In the genomic region with DNA sequence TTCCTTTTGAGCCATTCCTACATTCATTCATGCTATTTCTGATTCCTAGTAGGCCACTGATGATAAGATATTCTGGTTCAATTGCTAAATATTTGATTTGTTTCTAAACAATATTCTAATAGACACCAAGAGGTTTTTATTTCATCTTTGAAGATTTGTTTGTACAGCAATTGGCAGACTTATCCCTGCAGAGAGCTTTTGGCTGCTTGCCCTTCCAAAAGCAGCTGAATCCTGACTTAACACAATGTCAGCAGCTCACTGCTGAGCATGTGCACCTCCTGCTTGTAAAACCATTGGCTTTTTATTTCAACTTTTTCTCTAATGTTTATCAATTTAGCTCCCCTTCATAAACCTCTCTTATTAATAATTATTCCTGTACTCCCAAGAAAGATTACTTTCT, we compare ENCODE assay signal across 16 cellular contexts. TPM values are rescaled to one million over a fixed set of nuclear protein-coding genes. Genes with fewer than 3 reads are reported as not detected.
A peak's percentile ranks its signal among the peaks of the same experiment; 100 is the strongest.
DNase-seq lines count a peak whose midpoint lies in the region; ATAC-seq, FAIRE-seq and TF ChIP-seq lines count a peak whose summit lies in the region.
"Had no signal": no experiment of that assay in that cellular context is flagged by ENCODE, and none has a peak within 500 bp of the region (broad histone marks: within the 10 kb centered on the region; RNA-seq: fewer than 3 reads in every experiment).

No MANE protein-coding gene starts in this region.

- H3K9ac ChIP-seq in kidney (ENCODE audit: low read length in 2 of 2), result no peak overlapping the region

- no peaks in the 10 kb centered on the region for H3K36me3 ChIP-seq in right atrium auricular region
- no peaks in the 10 kb centered on the region for H3K36me3 ChIP-seq in left ventricle myocardium inferior
- no peaks in the 10 kb centered on the region for H3K36me3 ChIP-seq in thyroid gland
- H3K36me3 ChIP-seq in BE2C, result no peaks in the 10 kb centered on the region
- H3K36me3 ChIP-seq in naive thymus-derived CD4-positive, alpha-beta T cell (ENCODE audit: control insufficient read depth in 2 of 3, insufficient read depth in 3 of 3, low read length in 3 of 3), result no peaks in the 10 kb centered on the region
- H3K36me3 ChIP-seq in kidney (ENCODE audit: control insufficient read depth in 1 of 2, insufficient read depth in 2 of 2, low read length in 2 of 2), result no peaks in the 10 kb centered on the region
- H3K36me3 ChIP-seq: breast epithelium, esophagus muscularis mucosa, pancreas, thoracic aorta had no signal

- no peak overlapping the region for H3K27ac Mint-ChIP-seq in naive thymus-derived CD4-positive, alpha-beta T cell

- DNase-seq in Right ventricle myocardium superior (peak; percentile 42), right atrium auricular region (ENCODE audit: low spot score) (no peak), SK-MEL-5 (ENCODE audit: low read depth, low spot score) (peak; percentile 5), left ventricle myocardium inferior (peak; percentile 19), thyroid gland (peak; percentile 69 to 82), BE2C (no peak), kidney (no peak)
- DNase-seq in naive thymus-derived CD4-positive, alpha-beta T cell, result no peak
- DNase-seq: activated T-cell treated with anti-CD3 and anti-CD28 coated beads, Interleukin-2, amount 50 U/mL, for 1 hour; GF-D8; RPMI8226 had no signal

- H3K4me3 ChIP-seq in right atrium auricular region, result no peak overlapping the region
- H3K4me3 ChIP-seq in left ventricle myocardium inferior, result no peak overlapping the region
- no peak overlapping the region for H3K4me3 ChIP-seq in thyroid gland (replicated peaks in 1 of 3)
- no peak overlapping the region for H3K4me3 ChIP-seq in BE2C (ENCODE audit: low read depth, low read length)
- H3K4me3 ChIP-seq in naive thymus-derived CD4-positive, alpha-beta T cell (ENCODE audit: low read length), result no peak overlapping the region
- no peak overlapping the region for H3K4me3 ChIP-seq in kidney (ENCODE audit: low read length in 2 of 2)
- H3K4me3 ChIP-seq: breast epithelium, esophagus muscularis mucosa, pancreas, thoracic aorta had no signal

- H3K9me3 Mint-ChIP-seq in naive thymus-derived CD4-positive, alpha-beta T cell, result peaks cover 0 to 2% (median 0%) of the 10 kb centered on the region in 11 donors

- POLR2A ChIA-PET in naive thymus-derived CD4-positive, alpha-beta T cell (lab: Charles Lee), result no interaction called here

- no peak overlapping the region for H3K27ac ChIP-seq in right atrium auricular region
- H3K27ac ChIP-seq in left ventricle myocardium inferior (replicated peaks), result no peak overlapping the region
- no peak overlapping the region for H3K27ac ChIP-seq in thyroid gland
- no peak overlapping the region for H3K27ac ChIP-seq in naive thymus-derived CD4-positive, alpha-beta T cell (ENCODE audit: low read depth, low read length)
- H3K27ac ChIP-seq in kidney (ENCODE audit: low read depth in 2 of 2, low read length in 2 of 2), result no peak overlapping the region
- H3K27ac ChIP-seq: breast epithelium, esophagus muscularis mucosa, HL-60, pancreas, thoracic aorta had no signal

- no peaks in the 10 kb centered on the region for H3K4me1 Mint-ChIP-seq in naive thymus-derived CD4-positive, alpha-beta T cell

- no peaks in the 10 kb centered on the region for H3K27me3 ChIP-seq in right atrium auricular region
- H3K27me3 ChIP-seq in left ventricle myocardium inferior (ENCODE audit: low read depth), result no peaks in the 10 kb centered on the region
- no peaks in the 10 kb centered on the region for H3K27me3 ChIP-seq in thyroid gland
- no peaks in the 10 kb centered on the region for H3K27me3 ChIP-seq in BE2C
- H3K27me3 ChIP-seq in naive thymus-derived CD4-positive, alpha-beta T cell (ENCODE audit: control insufficient read depth in 2 of 2, insufficient read depth in 2 of 2, low read length in 2 of 2), result no peaks in the 10 kb centered on the region
- H3K27me3 ChIP-seq: breast epithelium, esophagus muscularis mucosa, pancreas had no signal

- TF ChIP-seq CTCF in right atrium auricular region (IDR thresholded peaks at IDR 0.05) (no peak), left ventricle myocardium inferior (IDR thresholded peaks at IDR 0.05; ENCODE audit: borderline replicate concordance) (no peak), thyroid gland (IDR thresholded peaks at IDR 0.05) (no peak), BE2C (IDR thresholded peaks at IDR 0.05; ENCODE audit: low read depth, low read length) (no peak), kidney (IDR thresholded peaks at IDR 0.05; ENCODE audit: borderline replicate concordance, extremely low read depth, insufficient read depth) (no peak)

- no peak for TF ChIP-seq POLR2A in thyroid gland (IDR thresholded peaks at IDR 0.05)

- H3K36me3 Mint-ChIP-seq in naive thymus-derived CD4-positive, alpha-beta T cell, result peaks cover 0 to 5% (median 0%) of the 10 kb centered on the region in 5 donors

- H3K4me3 Mint-ChIP-seq in naive thymus-derived CD4-positive, alpha-beta T cell, result no peak overlapping the region

- H3K4me1 ChIP-seq in right atrium auricular region, result no peaks in the 10 kb centered on the region
- H3K4me1 ChIP-seq in left ventricle myocardium inferior, result peaks cover 9% of the 10 kb centered on the region
- peaks cover 0 to 12% of the 10 kb centered on the region in 2 donors for H3K4me1 ChIP-seq in thyroid gland
- H3K4me1 ChIP-seq in BE2C, result no peaks in the 10 kb centered on the region
- no peaks in the 10 kb centered on the region for H3K4me1 ChIP-seq in naive thymus-derived CD4-positive, alpha-beta T cell (ENCODE audit: control insufficient read depth in 2 of 2, insufficient read depth in 2 of 2, low read length in 2 of 2)
- H3K4me1 ChIP-seq in kidney (ENCODE audit: control insufficient read depth in 1 of 2, insufficient read depth in 1 of 2, low read depth in 1 of 2, low read length in 2 of 2), result no peaks in the 10 kb centered on the region
- H3K4me1 ChIP-seq: breast epithelium, pancreas had no signal

- in situ Hi-C loops in SK-MEL-5 (cut with HindIII; ENCODE audit: low pct_unique_long_range_greater_than_20kb, low sequenced_read_pairs), result no loop called here

- no peak for FAIRE-seq in kidney (lab: Jason Lieb, UNC)

- intact Hi-C loops in Right ventricle myocardium superior (cut with DNase I) (no loop called here), left ventricle myocardium inferior (cut with micrococcal nuclease) (no loop called here), thyroid gland (cut with DNase I) (no loop called here), kidney (cut with DNase I) (no loop called here)
- intact Hi-C loops in naive thymus-derived CD4-positive, alpha-beta T cell (cut with micrococcal nuclease), result no loop called here

- peaks cover 0 to 7% (median 4%) of the 10 kb centered on the region in 5 donors for H3K27me3 Mint-ChIP-seq in naive thymus-derived CD4-positive, alpha-beta T cell

- CTCF ChIA-PET in naive thymus-derived CD4-positive, alpha-beta T cell (lab: Charles Lee), result no interaction called here

- ATAC-seq in Right ventricle myocardium superior (ENCODE audit: poor library complexity), result peak; percentile 78
- no peak for ATAC-seq in naive thymus-derived CD4-positive, alpha-beta T cell

- H3K9me3 ChIP-seq in right atrium auricular region (no peaks in the 10 kb centered on the region), left ventricle myocardium inferior (replicated peaks) (no peaks in the 10 kb centered on the region), thyroid gland (no peaks in the 10 kb centered on the region), BE2C (no peaks in the 10 kb centered on the region), kidney (ENCODE audit: control insufficient read depth in 1 of 2, low read length in 2 of 2) (no peaks in the 10 kb centered on the region)
- H3K9me3 ChIP-seq in naive thymus-derived CD4-positive, alpha-beta T cell (ENCODE audit: control insufficient read depth in 2 of 3, low read length in 3 of 3), result no peaks in the 10 kb centered on the region
- H3K9me3 ChIP-seq: breast epithelium, esophagus muscularis mucosa, pancreas, thoracic aorta had no signal

RNA-seq across cellular contexts. Expression of gene MMRN1, which starts 45.3 kb away (rescaled TPM):
- 2.3 TPM for total RNA-seq in Right ventricle myocardium superior
- 10 to 100 TPM in 1 of 2 donors, 1 to 10 TPM in 1; 6.9 to 35.8 TPM for total RNA-seq in right atrium auricular region
- 0.16 and 0.29 TPM in 2 replicates for total RNA-seq in SK-MEL-5 (2014; rRNA removed; shearing (Covaris generic))
- polyA plus RNA-seq in SK-MEL-5 (2015; cell fraction: cytosol; rRNA removed), result not detected in 2 replicates
- 0.05 TPM in 1 of 2 replicates, not detected in the other for polyA plus RNA-seq in SK-MEL-5 (2015; cell fraction: nucleus; rRNA removed)
- total RNA-seq in left ventricle myocardium inferior, result 2.4 TPM
- total RNA-seq in thyroid gland, result 100 to 1,000 TPM; 111 to 689 (median 241) TPM
- not detected for polyA plus RNA-seq in BE2C (2012; ENCODE audit: insufficient read depth, insufficient read length, low read depth)
- total RNA-seq in naive thymus-derived CD4-positive, alpha-beta T cell, result 1 to 10 TPM in 1 of 5 experiments, under 1 TPM in 4; 0.16 to 1.1 (median 0.51) TPM
- 1 to 10 TPM in 1 of 2 donors, under 1 TPM in 1; 0.73 to 2.2 TPM for polyA plus RNA-seq in naive thymus-derived CD4-positive, alpha-beta T cell
- 28.9 TPM for total RNA-seq in kidney
- polyA plus RNA-seq in kidney (ENCODE audit: insufficient read depth, low read depth, low replicate concordance), result 0.62 TPM

Comparison
In these comparisons a context has a peak if more than half of its experiments do, and no peak if none do; other contexts are left out.
1. DNase-seq: peak in Right ventricle myocardium superior (single experiment), SK-MEL-5 (single experiment), left ventricle myocardium inferior (single experiment) and thyroid gland (2 of 2); none in right atrium auricular region (single experiment), BE2C (single experiment), naive thymus-derived CD4-positive, alpha-beta T cell (0 of 9) and kidney (single experiment).